In the genomic region with DNA sequence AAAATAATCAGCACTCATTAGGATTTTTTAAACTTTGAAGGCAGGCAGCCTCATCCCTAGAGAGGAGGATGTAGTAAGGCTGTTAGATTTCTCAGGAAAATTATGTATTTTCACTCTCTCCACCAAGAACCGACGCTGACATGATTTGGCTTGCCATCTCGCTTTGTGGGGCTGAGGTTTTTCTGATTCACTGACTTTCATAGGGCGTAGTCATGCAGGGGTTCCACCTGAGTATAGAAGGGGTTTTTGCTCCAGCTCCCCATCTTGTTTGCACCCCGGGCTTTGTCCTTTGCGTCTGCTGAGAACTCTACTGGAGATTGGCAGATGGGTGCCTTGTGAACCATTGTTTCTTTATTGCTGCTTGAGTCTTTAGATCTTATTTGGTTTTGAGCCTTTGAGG, we compare ENCODE assay signal across 16 cellular contexts.
"Had no signal": no experiment of that assay in that cellular context is flagged by ENCODE, and none has a peak within 500 bp of the region (broad histone marks: within the 10 kb centered on the region; RNA-seq: fewer than 3 reads in every experiment).

No MANE protein-coding gene starts in this region.

- H3K27me3 Mint-ChIP-seq: progenitor cell of endocrine pancreas had no signal

- H3K27ac ChIP-seq: heart left ventricle, pancreas had no signal

- H3K4me3 Mint-ChIP-seq: naive B cell, nephron had no signal

- ATAC-seq: heart left ventricle, pancreas, right cardiac atrium had no signal

- H3K27me3 ChIP-seq: heart left ventricle, pancreas had no signal

- H3K4me1 ChIP-seq: heart left ventricle, pancreas had no signal

- H3K4me1 Mint-ChIP-seq: naive B cell had no signal

- H3K27ac Mint-ChIP-seq: naive B cell, nephron, progenitor cell of endocrine pancreas had no signal

- H3K4me2 ChIP-seq: smooth muscle cell had no signal

- DNase-seq: effector CD4-positive, alpha-beta T cell; foreskin melanocyte; heart left ventricle; hippocampal formation; kidney glomerular epithelial cell; mesendoderm; naive B cell; occipital lobe; pancreas; right cardiac atrium; stimulated activated CD4-positive, alpha-beta T cell treated with anti-CD3 and anti-CD28 coated beads, Interleukin-2, amount 100 ng/mL, for 48 hours; stimulated activated naive CD4-positive, alpha-beta T cell treated with Interleukin-2 at 50 U/mL for 16 hours; trophoblast cell had no signal

- H3K4me3 ChIP-seq: heart left ventricle, pancreas, smooth muscle cell had no signal
